Comparison of ENCODE assay signal across 8 cellular contexts in genomic region chr3:69250014-69250413, GRCh38.
A peak's percentile ranks its signal among the peaks of the same experiment; 100 is the strongest.
DNase-seq lines count a peak whose midpoint lies in the region; FAIRE-seq lines count a peak whose summit lies in the region.

No MANE protein-coding gene starts in this region.

- DNase-seq in C1 segment of cervical spinal cord (lab: John Stamatoyannopoulos, UW) (peak in 10 of 14 donors; percentile 3 to 47 (median 31)), T-helper 2 cell (peak in 3 of 5 experiments; percentile 30 to 64 (median 42)), superior temporal gyrus (ENCODE audit: extremely low spot score) (peak; percentile 69), urothelium cell line (ENCODE audit: low spot score) (no peak), posterior vena cava (ENCODE audit: low spot score) (no peak), NCI-H2081 treated with DMSO at 0.1 percent for 48 hours (lab: John Stamatoyannopoulos, UW) (no peak)

- H3K27me3 ChIP-seq in mucosa of stomach (ENCODE audit: control insufficient read depth, insufficient read depth, low read length) = no peaks in the 10 kb centered on the region

- H3K36me3 ChIP-seq in mucosa of stomach (ENCODE audit: control insufficient read depth, insufficient read depth, low read length) = no peaks in the 10 kb centered on the region

- peak overlapping the region; percentile 58 for H3K4me3 ChIP-seq in mucosa of stomach (ENCODE audit: low read length)

- no peaks in the 10 kb centered on the region for H3K9me3 ChIP-seq in mucosa of stomach (ENCODE audit: control insufficient read depth, low read length)

- FAIRE-seq in colon (lab: Jason Lieb, UNC) = peak; percentile 21
- no peak for FAIRE-seq in urothelium cell line (lab: Jason Lieb, UNC)

- intact Hi-C loops in posterior vena cava (cut with DNase I) = no loop called here

- peak overlapping the region; percentile 77 for H3K9ac ChIP-seq in mucosa of stomach (ENCODE audit: low read length)

- H3K4me1 ChIP-seq in mucosa of stomach (ENCODE audit: control insufficient read depth, insufficient read depth, low read length) = no peaks in the 10 kb centered on the region

Comparison
In these comparisons a context has a peak if more than half of its experiments do, and no peak if none do; other contexts are left out.
1. DNase-seq: peak in C1 segment of cervical spinal cord (10 of 14), T-helper 2 cell (3 of 5) and superior temporal gyrus (single experiment); none in urothelium cell line (single experiment), posterior vena cava (single experiment) and NCI-H2081 treated with DMSO at 0.1 percent for 48 hours (single experiment).